In genomic region chr10:102773986-102774385, GRCh38 we compare ENCODE assay signal across 8 cellular contexts. TPM values are rescaled to one million over a fixed set of nuclear protein-coding genes. Genes with fewer than 3 reads are reported as not detected.
DNase-seq lines count a peak whose midpoint lies in the region; ATAC-seq, FAIRE-seq and TF ChIP-seq lines count a peak whose summit lies in the region.
"Had no signal": no experiment of that assay in that cellular context is flagged by ENCODE, and none has a peak within 500 bp of the region (broad histone marks: within the 10 kb centered on the region; RNA-seq: fewer than 3 reads in every experiment).

No MANE protein-coding gene starts in this region.

- POLR2A ChIA-PET in activated B cell treated with CpG ODN at 0.5 μM for 24 hours (lab: Charles Lee) (no interaction called here), OCI-LY7 (lab: Charles Lee) (no interaction called here)

- no peaks in the 10 kb centered on the region for H3K27me3 Mint-ChIP-seq in activated B cell treated with CpG ODN at 0.5 μM for 24 hours
- no peaks in the 10 kb centered on the region for H3K27me3 Mint-ChIP-seq in stimulated activated naive B cell treated with anti-CD40 and anti-IgM and Interleukin-4, amounts not matched to agents 10 μg/mL and 1 μg/mL and 100 μg/mL, for 72 hours

- peak overlapping the region; percentile 50 for H3K27ac ChIP-seq in GM23248
- H3K27ac ChIP-seq in keratinocyte (ENCODE audit: control insufficient read depth, insufficient read depth, low read length), result peak overlapping the region; percentile 17
- no peak overlapping the region for H3K27ac ChIP-seq in OCI-LY7 (ENCODE audit: low read depth, low read length, poor library complexity, severe bottlenecking)
- H3K27ac ChIP-seq: HL-60 had no signal

- H3K36me3 Mint-ChIP-seq in activated B cell treated with CpG ODN at 0.5 μM for 24 hours (ENCODE audit: low read depth), result peaks cover 23% of the 10 kb centered on the region
- peaks cover 15% of the 10 kb centered on the region in 2 donors for H3K36me3 Mint-ChIP-seq in stimulated activated naive B cell treated with anti-CD40 and anti-IgM and Interleukin-4, amounts not matched to agents 10 μg/mL and 1 μg/mL and 100 μg/mL, for 72 hours

- H3K9me3 ChIP-seq in GM23248 (ENCODE audit: low read depth) (no peaks in the 10 kb centered on the region), keratinocyte (ENCODE audit: control insufficient read depth, low read depth, low read length) (no peaks in the 10 kb centered on the region), OCI-LY7 (ENCODE audit: low read length) (no peaks in the 10 kb centered on the region)

- H3K4me2 ChIP-seq in GM23248 (ENCODE audit: unreplicated experiment) (peak overlapping the region; percentile 27), keratinocyte (ENCODE audit: control insufficient read depth, extremely low read depth, insufficient read depth, low read depth, low read length) (peak overlapping the region; percentile 30), OCI-LY7 (ENCODE audit: low read length) (no peak overlapping the region)

- no TSS peak for BruUV-seq in OCI-LY7 (replicated peaks; lab: Mats Ljungman, UMichigan)

- H4K20me1 ChIP-seq in GM23248 (ENCODE audit: insufficient read depth) (no peaks in the 10 kb centered on the region), keratinocyte (ENCODE audit: control insufficient read depth, extremely low read depth, insufficient read depth, low read length) (no peaks in the 10 kb centered on the region), OCI-LY7 (ENCODE audit: insufficient read depth, low read length) (no peaks in the 10 kb centered on the region)

- H3K36me3 ChIP-seq in GM23248 (ENCODE audit: low read depth) (no peaks in the 10 kb centered on the region), keratinocyte (ENCODE audit: control insufficient read depth in 2 of 2, extremely low read depth in 1 of 2, insufficient read depth in 2 of 2, low read length in 2 of 2) (no peaks in the 10 kb centered on the region), OCI-LY7 (ENCODE audit: insufficient read depth, low read length) (no peaks in the 10 kb centered on the region)

- DNase-seq in GM23248, result peak; percentile 32
- DNase-seq in activated B cell treated with CpG ODN at 0.5 μM for 24 hours, result no peak
- no peak for DNase-seq in keratinocyte (ENCODE audit: low read depth, low spot score)
- DNase-seq in stimulated activated naive B cell treated with anti-CD40 and anti-IgM and Interleukin-4, amounts not matched to agents 10 μg/mL and 1 μg/mL and 100 μg/mL, for 72 hours, result no peak
- DNase-seq in OCI-LY7 (ENCODE audit: low spot score), result no peak

- H3K79me2 ChIP-seq in GM23248 (ENCODE audit: insufficient read depth), result peaks cover 69% of the 10 kb centered on the region
- peaks cover 9% of the 10 kb centered on the region for H3K79me2 ChIP-seq in keratinocyte (ENCODE audit: control insufficient read depth, insufficient read depth, low read length)
- H3K79me2 ChIP-seq in OCI-LY7 (ENCODE audit: insufficient read depth, low read depth, low read length), result no peaks in the 10 kb centered on the region

- WGBS in GM23248 (ENCODE audit: low coverage in 1 of 2, low lambda C conversion rate in 2 of 2, missing lambda C conversion rate in 2 of 2), 2 experiments, result 70 to 73% methylated on average over 5 of the region's 5 CpGs

- no peaks in the 10 kb centered on the region for H3K9me1 ChIP-seq in keratinocyte (ENCODE audit: control insufficient read depth, extremely low read depth, insufficient read depth, low read length)

- H3K4me3 ChIP-seq in GM23248, result no peak overlapping the region
- H3K4me3 ChIP-seq in keratinocyte (ENCODE audit: control insufficient read depth in 2 of 3, extremely low read depth in 1 of 3, insufficient read depth in 2 of 3, low read depth in 1 of 3, low read length in 3 of 3), result no peak overlapping the region
- no peak overlapping the region for H3K4me3 ChIP-seq in OCI-LY7 (ENCODE audit: low read depth, low read length, poor library complexity, severe bottlenecking)

- CTCF ChIA-PET in activated B cell treated with CpG ODN at 0.5 μM for 24 hours (lab: Charles Lee) (no interaction called here), OCI-LY7 (lab: Charles Lee; ENCODE audit: unreplicated experiment) (no interaction called here)

- H3K4me3 Mint-ChIP-seq in activated B cell treated with CpG ODN at 0.5 μM for 24 hours, result no peak overlapping the region
- no peak overlapping the region for H3K4me3 Mint-ChIP-seq in stimulated activated naive B cell treated with anti-CD40 and anti-IgM and Interleukin-4, amounts not matched to agents 10 μg/mL and 1 μg/mL and 100 μg/mL, for 72 hours

- TF ChIP-seq CTCF in activated B cell treated with CpG ODN at 0.5 μM for 24 hours (IDR thresholded peaks at IDR 0.05), result no peak
- TF ChIP-seq CTCF in keratinocyte (optimal IDR thresholded peaks at IDR 0.05 in 1 of 3, IDR thresholded peaks at IDR 0.05 in 1 of 3, conservative IDR thresholded peaks at IDR 0.05 in 1 of 3; ENCODE audit: extremely low read depth in 1 of 3, insufficient read depth in 2 of 3, low read length in 3 of 3), result no peak
- no peak for TF ChIP-seq CTCF in OCI-LY7 (conservative IDR thresholded peaks at IDR 0.05; ENCODE audit: low read length)

- H3K9me3 Mint-ChIP-seq in activated B cell treated with CpG ODN at 0.5 μM for 24 hours, result no peaks in the 10 kb centered on the region
- no peaks in the 10 kb centered on the region for H3K9me3 Mint-ChIP-seq in stimulated activated naive B cell treated with anti-CD40 and anti-IgM and Interleukin-4, amounts not matched to agents 10 μg/mL and 1 μg/mL and 100 μg/mL, for 72 hours

- peaks cover 40% of the 10 kb centered on the region for H3K4me1 ChIP-seq in GM23248 (ENCODE audit: insufficient read depth)
- H3K4me1 ChIP-seq in keratinocyte (ENCODE audit: control insufficient read depth, extremely low read depth, insufficient read depth, low read length), result peaks cover 90% of the 10 kb centered on the region
- no peaks in the 10 kb centered on the region for H3K4me1 ChIP-seq in OCI-LY7 (ENCODE audit: insufficient read depth, low read length, poor library complexity, severe bottlenecking)

- H3K9me2 ChIP-seq in GM23248 (ENCODE audit: insufficient read depth) (no peaks in the 10 kb centered on the region), OCI-LY7 (ENCODE audit: insufficient read depth, low read length) (no peaks in the 10 kb centered on the region)

- FAIRE-seq in keratinocyte (lab: Jason Lieb, UNC), result no peak

- dilution Hi-C loops in keratinocyte (cut with MboI; ENCODE audit: extremely low pct_ligation_motif_present, low sequenced_read_pairs), result no loop called here

- H3F3A ChIP-seq in GM23248 (ENCODE audit: insufficient read depth), result peaks cover 28% of the 10 kb centered on the region

- H3K4me1 Mint-ChIP-seq in activated B cell treated with CpG ODN at 0.5 μM for 24 hours, result peaks cover 58% of the 10 kb centered on the region
- H3K4me1 Mint-ChIP-seq in stimulated activated naive B cell treated with anti-CD40 and anti-IgM and Interleukin-4, amounts not matched to agents 10 μg/mL and 1 μg/mL and 100 μg/mL, for 72 hours, result peaks cover 24 to 83% of the 10 kb centered on the region in 2 donors

- H3K9ac ChIP-seq in GM23248 (no peak overlapping the region), keratinocyte (ENCODE audit: control insufficient read depth, extremely low read depth, insufficient read depth, low read length) (no peak overlapping the region)

- intact Hi-C loops in activated B cell treated with CpG ODN at 0.5 μM for 24 hours (cut with micrococcal nuclease) (no loop called here), OCI-LY7 (cut with micrococcal nuclease; ENCODE audit: unreplicated experiment) (no loop called here)

- no peak overlapping the region for H3K27ac Mint-ChIP-seq in activated B cell treated with CpG ODN at 0.5 μM for 24 hours
- no peak overlapping the region for H3K27ac Mint-ChIP-seq in stimulated activated naive B cell treated with anti-CD40 and anti-IgM and Interleukin-4, amounts not matched to agents 10 μg/mL and 1 μg/mL and 100 μg/mL, for 72 hours

- H3K27me3 ChIP-seq in GM23248 (replicated peaks; ENCODE audit: insufficient read depth), result no peaks in the 10 kb centered on the region
- no peaks in the 10 kb centered on the region for H3K27me3 ChIP-seq in keratinocyte (ENCODE audit: control insufficient read depth, extremely low read depth, insufficient read depth, low read length)

- in situ Hi-C loops in GM23248 (cut with MboI), result no loop called here

- ATAC-seq in activated B cell treated with CpG ODN at 0.5 μM for 24 hours (ENCODE audit: low read depth) (peak; percentile 52), GM19324 (IDR thresholded peaks at IDR 0.05; ENCODE audit: low FRiP score, unreplicated experiment) (no peak)
- ATAC-seq in stimulated activated naive B cell treated with anti-CD40 and anti-IgM and Interleukin-4, amounts not matched to agents 10 μg/mL and 1 μg/mL and 100 μg/mL, for 72 hours (replicated peaks), result peak; percentile 33 to 46
- no peak for ATAC-seq in activated CD4-positive, CD25-positive, alpha-beta regulatory T cell treated with anti-CD3 and anti-CD28 coated beads, Interleukin-2, amount 50 U/mL, for 24 hours

- H2AFZ ChIP-seq in GM23248, result no peak overlapping the region
- H2AFZ ChIP-seq in keratinocyte (ENCODE audit: control insufficient read depth, low read length), result no peak overlapping the region
- H2AFZ ChIP-seq in OCI-LY7 (ENCODE audit: low read length), result no peak overlapping the region

RNA-seq across cellular contexts. Expression of gene WBP1L, which starts 30.2 kb away (rescaled TPM):
- total RNA-seq in GM23248 (2014; rRNA removed; shearing (Covaris generic)), result 42.7 and 57.4 TPM in 2 replicates
- polyA plus RNA-seq in GM23248 (2016; fragmentation: Nextera tagmentation; extraction: Ambion mirVana) (21.1 and 23.0 TPM in 2 replicates), keratinocyte (24.3 to 45.7 TPM (median 27.3 TPM) in 3 replicates)
- total RNA-seq in activated B cell treated with CpG ODN at 0.5 μM for 24 hours (30.5 and 30.8 TPM in 2 replicates), OCI-LY7 (2022) (22.3 and 24.4 TPM in 2 replicates)
- 25.9 TPM for polyA plus RNA-seq in keratinocyte (2011; ENCODE audit: low read depth)
- 30.8 and 32.7 TPM in 2 replicates for polyA plus RNA-seq in keratinocyte (2011; cell fraction: cytosol; rRNA removed)
- polyA plus RNA-seq in keratinocyte (2011; cell fraction: nucleus; rRNA removed), result 33.6 and 38.0 TPM in 2 replicates
- polyA plus RNA-seq in keratinocyte (2012; ENCODE audit: low replicate concordance), result 21.5 and 33.4 TPM in 2 replicates
- polyA minus RNA-seq in keratinocyte, result 42.8 to 84.0 TPM (median 50.9 TPM) in 3 replicates
- polyA minus RNA-seq in keratinocyte (2011; cell fraction: cytosol; rRNA and poly(A)+ RNA removed), result 51.8 TPM
- 41.7 and 46.7 TPM in 2 replicates for polyA minus RNA-seq in keratinocyte (2011; cell fraction: nucleus; rRNA and poly(A)+ RNA removed)
- total RNA-seq in OCI-LY7 (2014; rRNA removed; shearing (Covaris generic)), result 12.5 and 17.6 TPM in 2 replicates

RNA-seq across cellular contexts. Expression of gene SFXN2, which starts 59.5 kb away (rescaled TPM):
- 0.51 and 1.1 TPM in 2 replicates for total RNA-seq in GM23248 (2014; rRNA removed; shearing (Covaris generic))
- 1.7 and 1.9 TPM in 2 replicates for polyA plus RNA-seq in GM23248 (2016; fragmentation: Nextera tagmentation; extraction: Ambion mirVana)
- 22.1 and 28.9 TPM in 2 replicates for total RNA-seq in activated B cell treated with CpG ODN at 0.5 μM for 24 hours
- polyA plus RNA-seq in keratinocyte, result 1.7 to 5.7 TPM (median 5.0 TPM) in 3 replicates
- 0.20 TPM for polyA plus RNA-seq in keratinocyte (2011; ENCODE audit: low read depth)
- 2.5 TPM in 2 replicates for polyA plus RNA-seq in keratinocyte (2011; cell fraction: cytosol; rRNA removed)
- polyA plus RNA-seq in keratinocyte (2011; cell fraction: nucleus; rRNA removed), result 2.4 and 3.1 TPM in 2 replicates
- 0.45 and 4.8 TPM in 2 replicates for polyA plus RNA-seq in keratinocyte (2012; ENCODE audit: low replicate concordance)
- 6.3 to 24.1 TPM (median 11.6 TPM) in 3 replicates for polyA minus RNA-seq in keratinocyte
- 4.2 TPM for polyA minus RNA-seq in keratinocyte (2011; cell fraction: cytosol; rRNA and poly(A)+ RNA removed)
- 1.1 and 2.3 TPM in 2 replicates for polyA minus RNA-seq in keratinocyte (2011; cell fraction: nucleus; rRNA and poly(A)+ RNA removed)
- total RNA-seq in OCI-LY7 (2014; rRNA removed; shearing (Covaris generic)), result 26.9 and 38.1 TPM in 2 replicates
- 43.0 and 45.1 TPM in 2 replicates for total RNA-seq in OCI-LY7 (2022)

RNA-seq across cellular contexts. Expression of gene ARL3, which starts 59.8 kb away (rescaled TPM):
- 3.8 and 5.9 TPM in 2 replicates for total RNA-seq in GM23248 (2014; rRNA removed; shearing (Covaris generic))
- polyA plus RNA-seq in GM23248 (2016; fragmentation: Nextera tagmentation; extraction: Ambion mirVana), result 22.7 and 24.1 TPM in 2 replicates
- total RNA-seq in activated B cell treated with CpG ODN at 0.5 μM for 24 hours, result 4.1 and 5.1 TPM in 2 replicates
- 7.0 to 10.7 TPM (median 9.2 TPM) in 3 replicates for polyA plus RNA-seq in keratinocyte
- polyA plus RNA-seq in keratinocyte (2011; ENCODE audit: low read depth), result 15.2 TPM
- polyA plus RNA-seq in keratinocyte (2011; cell fraction: cytosol; rRNA removed), result 8.3 and 9.4 TPM in 2 replicates
- polyA plus RNA-seq in keratinocyte (2011; cell fraction: nucleus; rRNA removed), result 2.9 and 3.1 TPM in 2 replicates
- polyA plus RNA-seq in keratinocyte (2012; ENCODE audit: low replicate concordance), result 9.7 and 11.4 TPM in 2 replicates
- polyA minus RNA-seq in keratinocyte, result 2.1 to 2.3 TPM (median 2.1 TPM) in 3 replicates
- 3.6 TPM for polyA minus RNA-seq in keratinocyte (2011; cell fraction: cytosol; rRNA and poly(A)+ RNA removed)
- polyA minus RNA-seq in keratinocyte (2011; cell fraction: nucleus; rRNA and poly(A)+ RNA removed), result 0.53 and 1.2 TPM in 2 replicates
- 7.3 and 8.1 TPM in 2 replicates for total RNA-seq in OCI-LY7 (2014; rRNA removed; shearing (Covaris generic))
- total RNA-seq in OCI-LY7 (2022), result 11.7 and 12.5 TPM in 2 replicates

Comparison
In these comparisons a context has a peak if more than half of its experiments do, and no peak if none do; other contexts are left out.
1. ATAC-seq: peak in activated B cell treated with CpG ODN at 0.5 μM for 24 hours (single experiment) and stimulated activated naive B cell treated with anti-CD40 and anti-IgM and Interleukin-4, amounts not matched to agents 10 μg/mL and 1 μg/mL and 100 μg/mL, for 72 hours (2 of 2); none in GM19324 (single experiment) and activated CD4-positive, CD25-positive, alpha-beta regulatory T cell treated with anti-CD3 and anti-CD28 coated beads, Interleukin-2, amount 50 U/mL, for 24 hours (0 of 2).
2. RNA of gene SFXN2, which starts 59.5 kb away (total RNA-seq): 26.9 to 45.1 TPM in OCI-LY7 and 22.1 to 28.9 TPM in activated B cell treated with CpG ODN at 0.5 μM for 24 hours; 0.51 to 1.1 TPM in GM23248; every median in the first group is over 10 times any median in the second.